ENCODE assay signal across 8 cellular contexts in the genomic region with DNA sequence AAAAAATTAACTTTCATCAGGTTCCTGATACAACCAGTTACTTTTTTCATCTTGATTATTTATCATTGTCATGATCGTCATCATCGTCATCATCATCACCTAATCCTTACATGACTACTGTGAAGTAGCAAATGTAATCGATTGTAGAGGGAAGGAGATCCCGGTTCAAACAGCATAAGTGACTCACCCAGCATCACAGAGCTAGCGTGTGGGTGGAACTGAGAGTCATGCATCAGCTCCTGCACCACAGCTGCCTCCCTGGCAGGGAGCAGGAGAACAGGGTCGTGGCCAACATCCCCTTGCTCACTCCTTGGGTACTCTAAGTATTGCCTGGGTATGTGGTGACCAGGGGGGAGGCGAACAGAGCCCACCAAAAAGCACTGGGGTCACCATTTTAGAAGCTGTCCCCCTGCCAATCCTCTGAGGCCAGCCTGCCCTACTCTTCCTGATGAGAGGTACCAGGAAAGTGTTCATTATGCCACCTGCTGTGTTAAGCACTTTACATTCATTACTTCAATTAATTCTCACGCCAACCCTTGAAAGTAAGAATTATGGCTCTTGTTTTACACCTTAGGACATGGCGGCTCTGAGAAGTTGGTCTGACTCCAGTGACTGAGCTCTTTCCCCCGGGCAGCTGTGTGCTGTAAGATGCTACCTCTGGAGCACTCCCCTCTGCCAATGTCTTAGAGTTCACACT.
DNase-seq lines count a peak whose midpoint lies in the region; ATAC-seq and TF ChIP-seq lines count a peak whose summit lies in the region.

No MANE protein-coding gene starts in this region.

- peaks cover 26% of the 10 kb centered on the region for H3K27me3 Mint-ChIP-seq in mesothelial cell of epicardium (ENCODE audit: low read depth)

- no peaks in the 10 kb centered on the region for H3K9me3 ChIP-seq in transverse colon

- ATAC-seq in GM18499 (IDR thresholded peaks at IDR 0.05; ENCODE audit: insufficient read depth, unreplicated experiment) = peak; percentile 83
- ATAC-seq in HG03045 (IDR thresholded peaks at IDR 0.05; ENCODE audit: unreplicated experiment) = peak; percentile 57
- ATAC-seq in stimulated activated naive CD8-positive, alpha-beta T cell treated with anti-CD3 and anti-CD28 coated beads, Interleukin-15, Interleukin-2, amounts not matched to agents 100 U/mL and 50 U/mL, for 24 hours = peak; percentile 98
- ATAC-seq in HG03280 (IDR thresholded peaks at IDR 0.05; ENCODE audit: unreplicated experiment) = no peak

- WGBS in transverse colon (ENCODE audit: low coverage in 1 of 2), 2 donors = 66 to 76% methylated on average over 6 to 10 of the region's 10 CpGs

- H3K4me1 ChIP-seq in transverse colon = no peaks in the 10 kb centered on the region

- TF ChIP-seq EP300 in transverse colon (IDR thresholded peaks at IDR 0.05; ENCODE audit: low read depth) = no peak

- no peak overlapping the region for H3K4me3 ChIP-seq in transverse colon

- no peaks in the 10 kb centered on the region for H3K36me3 Mint-ChIP-seq in mesothelial cell of epicardium

- intact Hi-C loops in transverse colon (cut with DNase I; ENCODE audit: low total_unique reads) = no loop called here

- in situ Hi-C loops in transverse colon (cut with MboI; ENCODE audit: low pct_ligation_motif_present in 1 of 4, low pct_unique_long_range_greater_than_20kb in 1 of 4, low sequenced_read_pairs in 3 of 4) = no loop called here

- DNase-seq in activated CD4-positive, alpha-beta T cell treated with anti-CD3 and anti-CD28 coated beads, Interleukin-2, amount 50 U/mL, for 4 hours = peak; percentile 54 to 68
- DNase-seq in germinal center (ENCODE audit: low spot score) (peak; percentile 35), transverse colon (no peak), mesothelial cell of epicardium (ENCODE audit: low spot score in 2 of 2, unreplicated experiment in 2 of 2) (no peak)
- DNase-seq in stimulated activated naive CD8-positive, alpha-beta T cell treated with anti-CD3 and anti-CD28 coated beads, Interleukin-15, Interleukin-2, amounts not matched to agents 100 U/mL and 50 U/mL, for 24 hours = peak; percentile 75

- H3K27me3 ChIP-seq in transverse colon = no peaks in the 10 kb centered on the region

- no peak overlapping the region for H3K27ac Mint-ChIP-seq in mesothelial cell of epicardium

- TF ChIP-seq CTCF in transverse colon (IDR thresholded peaks at IDR 0.05) (no peak), mesothelial cell of epicardium (IDR thresholded peaks at IDR 0.05; ENCODE audit: unreplicated experiment) (no peak)

- H3K4me1 Mint-ChIP-seq in mesothelial cell of epicardium = no peaks in the 10 kb centered on the region

- no peaks in the 10 kb centered on the region for H3K36me3 ChIP-seq in transverse colon

- no peak overlapping the region for H3K4me3 Mint-ChIP-seq in mesothelial cell of epicardium

- H3K27ac ChIP-seq in transverse colon = no peak overlapping the region

- TF ChIP-seq POLR2A in transverse colon (IDR thresholded peaks at IDR 0.05) = no peak

- no peaks in the 10 kb centered on the region for H3K9me3 Mint-ChIP-seq in mesothelial cell of epicardium

Comparison
In these comparisons a context has a peak if more than half of its experiments do, and no peak if none do; other contexts are left out.
1. DNase-seq: peak in activated CD4-positive, alpha-beta T cell treated with anti-CD3 and anti-CD28 coated beads, Interleukin-2, amount 50 U/mL, for 4 hours (2 of 2), germinal center (single experiment) and stimulated activated naive CD8-positive, alpha-beta T cell treated with anti-CD3 and anti-CD28 coated beads, Interleukin-15, Interleukin-2, amounts not matched to agents 100 U/mL and 50 U/mL, for 24 hours (single experiment); none in transverse colon (single experiment) and mesothelial cell of epicardium (0 of 2).